In the genomic region with DNA sequence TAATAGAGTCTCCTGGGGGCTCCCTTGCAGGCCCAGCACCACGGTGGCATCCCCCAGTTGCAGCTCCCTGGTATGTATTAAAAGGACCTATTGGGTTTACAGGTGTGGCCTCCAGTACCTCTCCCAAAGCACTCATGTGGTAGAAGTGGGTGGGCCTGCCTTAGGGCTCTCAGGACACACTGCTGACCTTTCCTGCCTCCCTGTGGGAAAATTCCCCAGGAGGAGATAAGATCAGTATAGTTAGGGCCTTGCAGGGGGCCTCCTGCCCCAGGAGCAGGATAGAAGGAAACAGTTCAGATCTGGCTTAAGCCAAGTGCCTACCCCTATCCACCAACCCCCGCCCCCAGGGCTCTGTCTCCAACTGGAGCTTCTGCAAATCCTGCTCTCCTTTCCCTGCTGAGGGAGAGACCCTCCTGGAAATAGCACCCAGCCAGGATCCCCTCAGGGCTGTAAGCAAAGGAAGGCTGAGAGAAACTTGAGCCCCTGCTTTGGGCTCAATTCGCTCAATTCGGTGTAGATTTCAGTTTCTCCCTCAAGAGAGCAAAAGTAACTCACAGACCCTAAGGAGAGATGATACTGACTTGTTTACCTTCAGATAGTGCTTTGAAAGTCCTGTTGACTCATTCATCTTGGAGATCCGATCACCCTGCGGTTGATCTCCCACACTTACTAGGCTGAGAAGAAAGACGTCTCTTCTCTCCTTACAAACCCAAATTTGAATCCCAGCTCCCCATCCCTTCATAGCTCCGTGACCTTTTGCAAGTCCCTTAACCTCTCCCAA, we compare ENCODE assay signal across 1 cellular context.
TF ChIP-seq lines count a peak whose summit lies in the region.

No MANE protein-coding gene starts in this region.

TF ChIP-seq in H1, 55 proteins besides CTCF, POLR2A, EP300 and RAD21:
- no peak for TF ChIP-seq RXRA (IDR thresholded peaks at IDR 0.05; ENCODE audit: insufficient read depth, low read depth, low read length)
- TF ChIP-seq BCL11A (IDR thresholded peaks at IDR 0.05; ENCODE audit: low read depth in 2 of 2, low read length in 2 of 2): no peak
- no peak for TF ChIP-seq RFX5 (IDR thresholded peaks at IDR 0.05; ENCODE audit: borderline replicate concordance, low read depth, low read length)
- TF ChIP-seq ASH2L (IDR thresholded peaks at IDR 0.05; ENCODE audit: low read length): no peak
- TF ChIP-seq, protein P1, sequence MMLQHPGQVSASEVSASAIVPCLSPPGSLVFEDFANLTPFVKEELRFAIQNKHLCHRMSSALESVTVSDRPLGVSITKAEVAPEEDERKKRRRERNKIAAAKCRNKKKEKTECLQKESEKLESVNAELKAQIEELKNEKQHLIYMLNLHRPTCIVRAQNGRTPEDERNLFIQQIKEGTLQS (IDR thresholded peaks at IDR 0.05; ENCODE audit: insufficient read depth, low read depth, low read length): no peak
- TF ChIP-seq CHD1 (IDR thresholded peaks at IDR 0.05; ENCODE audit: low read depth, low read length): no peak
- no peak for TF ChIP-seq EGR1 (IDR thresholded peaks at IDR 0.05; ENCODE audit: borderline replicate concordance, low read depth, low read length)
- TF ChIP-seq YY1 (IDR thresholded peaks at IDR 0.05; ENCODE audit: low read depth, low read length): no peak
- TF ChIP-seq HDAC6 (IDR thresholded peaks at IDR 0.05; ENCODE audit: low read depth, low read length): no peak
- TF ChIP-seq, protein P2, sequence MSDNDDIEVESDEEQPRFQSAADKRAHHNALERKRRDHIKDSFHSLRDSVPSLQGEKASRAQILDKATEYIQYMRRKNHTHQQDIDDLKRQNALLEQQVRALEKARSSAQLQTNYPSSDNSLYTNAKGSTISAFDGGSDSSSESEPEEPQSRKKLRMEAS (IDR thresholded peaks at IDR 0.05): no peak
- no peak for TF ChIP-seq TBP (IDR thresholded peaks at IDR 0.05; ENCODE audit: low read depth, low read length)
- no peak for TF ChIP-seq TAF7 (optimal IDR thresholded peaks at IDR 0.05; ENCODE audit: borderline replicate concordance, low read depth, low read length)
- TF ChIP-seq EZH2 (IDR thresholded peaks at IDR 0.05; ENCODE audit: low read depth, low read length, severe bottlenecking): no peak
- TF ChIP-seq SAP30 (IDR thresholded peaks at IDR 0.05; ENCODE audit: insufficient read depth, insufficient replicate concordance, low read length): no peak
